13 cellular contexts compared by ENCODE assay signal in the genomic region with DNA sequence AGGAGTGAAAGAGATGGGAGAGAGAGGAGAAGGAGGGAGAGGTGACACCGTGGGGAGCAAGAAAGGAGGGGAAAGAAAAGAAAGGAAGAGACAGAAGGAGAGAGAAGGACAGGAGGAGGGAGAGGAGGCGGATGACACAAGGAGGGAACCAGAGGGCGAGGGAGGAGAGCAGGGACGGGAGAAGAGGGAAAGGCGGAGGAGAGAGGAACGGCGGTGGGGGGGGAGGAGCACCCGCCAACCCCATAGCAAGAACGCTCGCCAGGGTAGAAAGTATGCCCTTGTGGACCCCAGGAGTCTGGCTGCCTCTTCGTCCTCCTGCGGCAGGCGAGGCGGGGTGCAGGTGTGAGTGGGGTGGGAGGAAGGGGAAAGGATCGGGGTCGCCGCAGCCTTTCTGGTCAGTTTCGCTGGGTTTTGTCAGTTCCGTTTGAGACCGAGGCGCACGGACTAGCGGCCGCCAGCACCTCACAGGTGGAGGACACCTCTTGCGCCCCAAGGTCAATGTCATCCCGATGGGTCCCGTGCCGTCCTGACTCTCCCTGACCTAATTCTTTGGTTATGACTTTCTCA. TPM values are rescaled to one million over a fixed set of nuclear protein-coding genes. Genes with fewer than 3 reads are reported as not detected.
A peak's percentile ranks its signal among the peaks of the same experiment; 100 is the strongest.
DNase-seq lines count a peak whose midpoint lies in the region; ATAC-seq, FAIRE-seq and TF ChIP-seq lines count a peak whose summit lies in the region.
"Had no signal": no experiment of that assay in that cellular context is flagged by ENCODE, and none has a peak within 500 bp of the region (broad histone marks: within the 10 kb centered on the region; RNA-seq: fewer than 3 reads in every experiment).

No MANE protein-coding gene starts in this region.

- H3K9me3 Mint-ChIP-seq in natural killer cell treated with Interleukin-12 subunit alpha and Interleukin-12 subunit beta and Interleukin-15 and Interleukin-18, amount 100 ng/mL, for 72 hours = no peaks in the 10 kb centered on the region
- no peaks in the 10 kb centered on the region for H3K9me3 Mint-ChIP-seq in Calu3 (ENCODE audit: low read depth, unreplicated experiment)

- H3K9ac ChIP-seq in HUES48 (ENCODE audit: low read depth, low read length) = no peak overlapping the region

- H3K27ac ChIP-seq in HUES48 (ENCODE audit: low read depth, low read length) = no peak overlapping the region
- peak overlapping the region; percentile 98 for H3K27ac ChIP-seq in VCaP
- H3K27ac ChIP-seq: tibial nerve had no signal

- no peak for ATAC-seq in natural killer cell treated with Interleukin-12 subunit alpha and Interleukin-12 subunit beta and Interleukin-15 and Interleukin-18, amount 100 ng/mL, for 72 hours

- BruUV-seq in Calu3 (replicated peaks; lab: Mats Ljungman, UMichigan) = no TSS peak

- H3K27me3 Mint-ChIP-seq in natural killer cell treated with Interleukin-12 subunit alpha and Interleukin-12 subunit beta and Interleukin-15 and Interleukin-18, amount 100 ng/mL, for 72 hours = peaks cover 39 to 43% of the 10 kb centered on the region in 2 donors
- peaks cover 21% of the 10 kb centered on the region for H3K27me3 Mint-ChIP-seq in Calu3 (ENCODE audit: unreplicated experiment)

- intact Hi-C loops in Calu3 (cut with micrococcal nuclease; ENCODE audit: unreplicated experiment) = loop anchor here (10.0 kb wide), 1 partner anchor 279 kb away; no protein-coding TSS in a partner anchor

- CTCF ChIA-PET in Calu3 (lab: Charles Lee) = no interaction called here

- no peak for FAIRE-seq in frontal cortex (lab: Jason Lieb, UNC)
- FAIRE-seq: TTC549 had no signal

- H3K27me3 ChIP-seq in HUES48 (ENCODE audit: control insufficient read depth, insufficient read depth, low read length) = peaks cover 86% of the 10 kb centered on the region

- no peaks in the 10 kb centered on the region for H3K36me3 ChIP-seq in HUES48 (ENCODE audit: control insufficient read depth, insufficient read depth, low read length)
- H3K36me3 ChIP-seq: HAP-1, tibial nerve had no signal

- no peaks in the 10 kb centered on the region for H3K9me3 ChIP-seq in HUES48 (ENCODE audit: control insufficient read depth, insufficient read depth, low read length)
- H3K9me3 ChIP-seq: HAP-1, tibial nerve had no signal

- no peak overlapping the region for H3K27ac Mint-ChIP-seq in natural killer cell treated with Interleukin-12 subunit alpha and Interleukin-12 subunit beta and Interleukin-15 and Interleukin-18, amount 100 ng/mL, for 72 hours
- H3K27ac Mint-ChIP-seq in Calu3 (ENCODE audit: unreplicated experiment) = no peak overlapping the region

- peak overlapping the region; percentile 42 for H3K4me3 Mint-ChIP-seq in natural killer cell treated with Interleukin-12 subunit alpha and Interleukin-12 subunit beta and Interleukin-15 and Interleukin-18, amount 100 ng/mL, for 72 hours
- H3K4me3 Mint-ChIP-seq in Calu3 (ENCODE audit: low read depth, unreplicated experiment) = no peak overlapping the region

- no peak for TF ChIP-seq CTCF in VCaP (conservative IDR thresholded peaks at IDR 0.05)
- no peak for TF ChIP-seq CTCF in Calu3 (IDR thresholded peaks at IDR 0.05; ENCODE audit: unreplicated experiment)

- peak overlapping the region; percentile 46 for H3K4me3 ChIP-seq in HUES48 (ENCODE audit: low read depth, low read length)
- H3K4me3 ChIP-seq: HAP-1 had no signal

- peaks cover 31% of the 10 kb centered on the region for H3K4me1 ChIP-seq in HUES48 (ENCODE audit: control insufficient read depth, insufficient read depth, low read length)

- H3K4me1 Mint-ChIP-seq in natural killer cell treated with Interleukin-12 subunit alpha and Interleukin-12 subunit beta and Interleukin-15 and Interleukin-18, amount 100 ng/mL, for 72 hours (ENCODE audit: low read depth in 2 of 2) = peaks cover 26 to 39% of the 10 kb centered on the region in 2 donors
- H3K4me1 Mint-ChIP-seq in Calu3 (ENCODE audit: low read depth, unreplicated experiment) = no peaks in the 10 kb centered on the region

- DNase-seq in NCI-H1417 (lab: John Stamatoyannopoulos, UW) (peak; percentile 34 to 90 (median 86)), NCI-H1417 treated with DMSO at 0.1 percent for 48 hours (lab: John Stamatoyannopoulos, UW) (no peak), Calu3 (no peak), HK-2 (ENCODE audit: unreplicated experiment) (no peak), frontal cortex (ENCODE audit: low spot score in 2 of 2) (no peak)
- DNase-seq in natural killer cell treated with Interleukin-12 subunit alpha and Interleukin-12 subunit beta and Interleukin-15 and Interleukin-18, amount 100 ng/mL, for 72 hours (ENCODE audit: low spot score) = no peak

- no peaks in the 10 kb centered on the region for H3K36me3 Mint-ChIP-seq in natural killer cell treated with Interleukin-12 subunit alpha and Interleukin-12 subunit beta and Interleukin-15 and Interleukin-18, amount 100 ng/mL, for 72 hours
- H3K36me3 Mint-ChIP-seq in Calu3 (ENCODE audit: insufficient read depth, unreplicated experiment) = no peaks in the 10 kb centered on the region

RNA-seq across cellular contexts. Expression of a gene that starts 4.4 kb away (rescaled TPM):
- total RNA-seq in natural killer cell treated with Interleukin-12 subunit alpha and Interleukin-12 subunit beta and Interleukin-15 and Interleukin-18, amount 100 ng/mL, for 72 hours = not detected
- total RNA-seq in Calu3 (2022) = not detected in 2 replicates
- total RNA-seq in frontal cortex = 8.6 TPM
- total RNA-seq: A172, lung microvascular endothelial cell, tibial nerve had no signal

Comparison
In these comparisons a context has a peak if more than half of its experiments do, and no peak if none do; other contexts are left out.
1. DNase-seq: peak in NCI-H1417 (3 of 3); none in NCI-H1417 treated with DMSO at 0.1 percent for 48 hours (single experiment), natural killer cell treated with Interleukin-12 subunit alpha and Interleukin-12 subunit beta and Interleukin-15 and Interleukin-18, amount 100 ng/mL, for 72 hours (single experiment), Calu3 (single experiment), HK-2 (single experiment) and frontal cortex (0 of 2).